Comparison of ENCODE assay signal across 8 cellular contexts in the genomic region with DNA sequence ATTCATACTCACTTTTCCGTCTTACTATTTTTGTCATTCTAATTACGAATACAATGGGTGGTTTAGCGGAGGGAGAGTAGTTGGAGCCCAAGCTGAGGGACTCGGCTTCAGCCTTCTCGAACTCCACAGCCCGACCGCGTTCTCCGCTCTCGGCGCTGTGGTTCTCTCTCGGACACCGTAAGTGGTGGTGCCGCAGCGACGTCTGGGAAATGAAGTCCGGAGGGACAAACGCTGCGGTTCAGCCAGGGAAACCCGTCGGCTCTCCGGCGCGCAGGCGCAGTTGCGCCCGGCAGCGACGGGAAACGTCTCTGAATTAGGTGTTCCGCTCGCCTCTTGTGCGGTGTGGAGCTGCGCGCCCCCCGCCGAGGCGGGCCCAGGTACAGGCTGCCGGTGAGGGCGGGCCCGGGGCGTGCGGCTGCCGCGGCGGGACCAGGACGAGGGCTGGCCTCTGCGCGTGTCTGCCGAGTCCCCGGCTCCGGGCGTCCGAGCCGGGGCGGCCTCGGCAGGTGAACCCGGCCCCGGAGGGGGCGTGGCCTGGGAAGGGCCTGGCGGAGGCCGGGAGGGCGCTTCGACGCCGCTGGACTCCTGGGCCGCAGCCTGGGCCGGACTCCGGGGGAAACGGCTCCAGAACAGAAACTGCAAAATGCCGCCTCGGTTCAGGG. TPM values are rescaled to one million over a fixed set of nuclear protein-coding genes. Genes with fewer than 3 reads are reported as not detected.
DNase-seq lines count a peak whose midpoint lies in the region; ATAC-seq, FAIRE-seq and TF ChIP-seq lines count a peak whose summit lies in the region.

ZNF879 (plus strand) TSS at position 277 of the 662 bp plus-strand sequence. CDS start 1,201 bp downstream, outside the sequence.

- H3K4me1 ChIP-seq in HUES64 (ENCODE audit: insufficient read depth, low read length), result no peaks in the 10 kb centered on the region

- peaks cover 27% of the 10 kb centered on the region for H3K36me3 ChIP-seq in HUES64 (ENCODE audit: insufficient read depth, low read length)

- peaks cover 44% of the 10 kb centered on the region for H3K9me3 ChIP-seq in HUES64 (ENCODE audit: insufficient read depth, low read depth, low read length)

- H3K9me3 Mint-ChIP-seq in activated naive CD4-positive, alpha-beta T cell treated with anti-CD3 and anti-CD28 coated beads, Interleukin-2, amount 10 ng/mL, durations not matched to agents 7 days and 5 days, result peaks cover 38% of the 10 kb centered on the region
- H3K9me3 Mint-ChIP-seq in neural crest cell, result peaks cover 18% of the 10 kb centered on the region
- H3K9me3 Mint-ChIP-seq in stimulated activated naive CD8-positive, alpha-beta T cell treated with anti-CD3 and anti-CD28 coated beads, Interleukin-15, Interleukin-2, amounts not matched to agents 100 ng/mL and 50 ng/mL, for 24 hours, result peaks cover 27% of the 10 kb centered on the region

- H3K9ac ChIP-seq in HUES64 (ENCODE audit: low read depth, low read length), result peak within 1 kb of the TSS; percentile 73

- H3K4me3 Mint-ChIP-seq in activated naive CD4-positive, alpha-beta T cell treated with anti-CD3 and anti-CD28 coated beads, Interleukin-2, amount 10 ng/mL, durations not matched to agents 7 days and 5 days, result peak within 1 kb of the TSS; percentile 92
- peak within 1 kb of the TSS; percentile 91 for H3K4me3 Mint-ChIP-seq in neural crest cell
- peak within 1 kb of the TSS; percentile 86 for H3K4me3 Mint-ChIP-seq in stimulated activated naive CD8-positive, alpha-beta T cell treated with anti-CD3 and anti-CD28 coated beads, Interleukin-15, Interleukin-2, amounts not matched to agents 100 ng/mL and 50 ng/mL, for 24 hours

- H3K27me3 Mint-ChIP-seq in activated naive CD4-positive, alpha-beta T cell treated with anti-CD3 and anti-CD28 coated beads, Interleukin-2, amount 10 ng/mL, durations not matched to agents 7 days and 5 days, result peaks cover 4% of the 10 kb centered on the region
- peaks cover 7% of the 10 kb centered on the region for H3K27me3 Mint-ChIP-seq in neural crest cell (ENCODE audit: low read depth)
- peaks cover 3% of the 10 kb centered on the region for H3K27me3 Mint-ChIP-seq in stimulated activated naive CD8-positive, alpha-beta T cell treated with anti-CD3 and anti-CD28 coated beads, Interleukin-15, Interleukin-2, amounts not matched to agents 100 ng/mL and 50 ng/mL, for 24 hours

- peaks cover 15% of the 10 kb centered on the region for H3K4me1 Mint-ChIP-seq in activated naive CD4-positive, alpha-beta T cell treated with anti-CD3 and anti-CD28 coated beads, Interleukin-2, amount 10 ng/mL, durations not matched to agents 7 days and 5 days
- peaks cover 8% of the 10 kb centered on the region for H3K4me1 Mint-ChIP-seq in neural crest cell
- peaks cover 14% of the 10 kb centered on the region for H3K4me1 Mint-ChIP-seq in stimulated activated naive CD8-positive, alpha-beta T cell treated with anti-CD3 and anti-CD28 coated beads, Interleukin-15, Interleukin-2, amounts not matched to agents 100 ng/mL and 50 ng/mL, for 24 hours (ENCODE audit: low read depth)

- FAIRE-seq in frontal cortex (lab: Jason Lieb, UNC), result no peak

- peak; percentile 94 for DNase-seq in AG10803 (ENCODE audit: low read depth)
- peak; percentile 90 for DNase-seq in SK-MEL-5 (ENCODE audit: low read depth, low spot score)
- peak; percentile 95 for DNase-seq in activated naive CD4-positive, alpha-beta T cell treated with anti-CD3 and anti-CD28 coated beads, Interleukin-2, amount 10 ng/mL, durations not matched to agents 7 days and 5 days
- peak; percentile 86 to 88 for DNase-seq in frontal cortex (ENCODE audit: low spot score in 2 of 2)
- DNase-seq in neural crest cell (ENCODE audit: low read depth, low spot score), result peak; percentile 86

- H3K27ac ChIP-seq in HUES64 (ENCODE audit: low read depth, low read length), result peak within 1 kb of the TSS; percentile 54; the same call in 1 of the 2 replicates

- no peaks in the 10 kb centered on the region for H3K27me3 ChIP-seq in HUES64 (ENCODE audit: insufficient read depth, low read length)

- WGBS in HUES64, result 24% methylated on average over 71 of the region's 72 CpGs

- TF ChIP-seq CTCF in AG10803 (conservative IDR thresholded peaks at IDR 0.05; ENCODE audit: low read length), result no peak
- no peak for TF ChIP-seq CTCF in neural crest cell (conservative IDR thresholded peaks at IDR 0.05)

- peak; percentile 78 for ATAC-seq in GM19467 (IDR thresholded peaks at IDR 0.05; ENCODE audit: unreplicated experiment)

- in situ Hi-C loops in SK-MEL-5 (cut with HindIII; ENCODE audit: low pct_unique_long_range_greater_than_20kb, low sequenced_read_pairs), result no loop called here

- H3K27ac Mint-ChIP-seq in activated naive CD4-positive, alpha-beta T cell treated with anti-CD3 and anti-CD28 coated beads, Interleukin-2, amount 10 ng/mL, durations not matched to agents 7 days and 5 days, result peak within 1 kb of the TSS; percentile 85
- H3K27ac Mint-ChIP-seq in neural crest cell (ENCODE audit: unreplicated experiment), result peak within 1 kb of the TSS; percentile 93
- peak within 1 kb of the TSS; percentile 87 for H3K27ac Mint-ChIP-seq in stimulated activated naive CD8-positive, alpha-beta T cell treated with anti-CD3 and anti-CD28 coated beads, Interleukin-15, Interleukin-2, amounts not matched to agents 100 ng/mL and 50 ng/mL, for 24 hours

- H3K36me3 Mint-ChIP-seq in activated naive CD4-positive, alpha-beta T cell treated with anti-CD3 and anti-CD28 coated beads, Interleukin-2, amount 10 ng/mL, durations not matched to agents 7 days and 5 days, result peaks cover 39% of the 10 kb centered on the region
- peaks cover 29% of the 10 kb centered on the region for H3K36me3 Mint-ChIP-seq in neural crest cell (ENCODE audit: low read depth)
- peaks cover 42% of the 10 kb centered on the region for H3K36me3 Mint-ChIP-seq in stimulated activated naive CD8-positive, alpha-beta T cell treated with anti-CD3 and anti-CD28 coated beads, Interleukin-15, Interleukin-2, amounts not matched to agents 100 ng/mL and 50 ng/mL, for 24 hours (ENCODE audit: low read depth)

- H3K4me3 ChIP-seq in AG10803 (ENCODE audit: low read length) (peak within 1 kb of the TSS; percentile 64), HUES64 (ENCODE audit: low read length) (peak within 1 kb of the TSS; percentile 72)

- CTCF ChIA-PET in activated naive CD4-positive, alpha-beta T cell treated with anti-CD3 and anti-CD28 coated beads, Interleukin-2, amount 10 ng/mL, durations not matched to agents 7 days and 5 days (lab: Charles Lee), result no interaction called here

RNA-seq across cellular contexts. Expression of gene ZNF879, which starts in this region (rescaled TPM):
- polyA plus RNA-seq in HUES64 (2013, experiment 1 of 2), result 1.2 TPM
- 2.0 TPM for polyA plus RNA-seq in HUES64 (2013, experiment 2 of 2)
- total RNA-seq in SK-MEL-5 (2014; rRNA removed; shearing (Covaris generic)), result 1.1 and 2.1 TPM in 2 replicates
- 0.82 and 1.1 TPM in 2 replicates for polyA plus RNA-seq in SK-MEL-5 (2015; cell fraction: cytosol; rRNA removed)
- 2.8 and 3.3 TPM in 2 replicates for polyA plus RNA-seq in SK-MEL-5 (2015; cell fraction: nucleus; rRNA removed)
- total RNA-seq in frontal cortex (16.7 TPM), neural crest cell (6.6 and 7.4 TPM in 2 replicates)

Comparison
In these comparisons a context has a peak if more than half of its experiments do, and no peak if none do; other contexts are left out.
1. Peak in every context shown above with its lines: DNase-seq, ATAC-seq, H3K4me3 ChIP-seq and H3K27ac ChIP-seq.